ENCODE assay signal across 19 cellular contexts in genomic region chr1:119488216-119488615, GRCh38. TPM values are rescaled to one million over a fixed set of nuclear protein-coding genes. Genes with fewer than 3 reads are reported as not detected.
DNase-seq lines count a peak whose midpoint lies in the region; ATAC-seq and TF ChIP-seq lines count a peak whose summit lies in the region.
"Had no signal": no experiment of that assay in that cellular context is flagged by ENCODE, and none has a peak within 500 bp of the region (broad histone marks: within the 10 kb centered on the region; RNA-seq: fewer than 3 reads in every experiment).

No MANE protein-coding gene starts in this region.

- TF ChIP-seq CTCF in cardiac muscle cell (IDR thresholded peaks at IDR 0.05; ENCODE audit: low read depth, low read length) (no peak), heart left ventricle (IDR thresholded peaks at IDR 0.05) (no peak), smooth muscle cell (IDR thresholded peaks at IDR 0.05; ENCODE audit: borderline replicate concordance, insufficient read depth, poor library complexity, severe bottlenecking) (no peak), lower lobe of right lung (IDR thresholded peaks at IDR 0.05) (no peak)

- H3K79me1 ChIP-seq in trophoblast cell (ENCODE audit: low read length), result peaks cover 21% of the 10 kb centered on the region

- peak overlapping the region; percentile 98 for H2BK120ac ChIP-seq in trophoblast cell (ENCODE audit: insufficient read depth, low read length, poor library complexity)

- peak overlapping the region; percentile 71 for H2BK5ac ChIP-seq in trophoblast cell (ENCODE audit: low read depth, low read length, poor library complexity)

- no peak overlapping the region for H3K4me2 ChIP-seq in trophoblast cell (ENCODE audit: low read length)
- H3K4me2 ChIP-seq in smooth muscle cell, result no peak overlapping the region
- H3K4me2 ChIP-seq: A549 had no signal

- H3K18ac ChIP-seq in trophoblast cell (ENCODE audit: low read length), result peak overlapping the region; percentile 71

- no peak overlapping the region for H4K8ac ChIP-seq in trophoblast cell (ENCODE audit: low read depth, low read length)

- no peaks in the 10 kb centered on the region for H4K20me1 ChIP-seq in smooth muscle cell (ENCODE audit: low read depth)

- H3K27me3 ChIP-seq in cardiac muscle cell (no peaks in the 10 kb centered on the region), heart left ventricle (no peaks in the 10 kb centered on the region), trophoblast cell (ENCODE audit: insufficient read depth, low read length) (no peaks in the 10 kb centered on the region), smooth muscle cell (ENCODE audit: low read depth) (no peaks in the 10 kb centered on the region), lower lobe of right lung (ENCODE audit: low read depth) (no peaks in the 10 kb centered on the region)

- H2AFZ ChIP-seq in trophoblast cell (ENCODE audit: insufficient read depth, low read length, poor library complexity) (no peak overlapping the region), smooth muscle cell (ENCODE audit: low read depth) (no peak overlapping the region)

- intact Hi-C loops in heart left ventricle (cut with DNase I), result loop anchor here in 2 of 10 donors (5.0 to 10.0 kb wide), 2 partner anchors 51 to 97 kb away; no protein-coding TSS in a partner anchor
- intact Hi-C loops in lower lobe of right lung (cut with DNase I), result no loop called here

- peak overlapping the region; percentile 59 for H3K14ac ChIP-seq in trophoblast cell (ENCODE audit: low read length)

- H3K4me1 ChIP-seq in cardiac muscle cell (ENCODE audit: low read depth) (peaks cover 17% of the 10 kb centered on the region), heart left ventricle (peaks cover 0 to 5% (median 0%) of the 10 kb centered on the region in 12 donors), trophoblast cell (ENCODE audit: control insufficient read depth in 1 of 2, insufficient read depth in 2 of 2, low read length in 2 of 2) (peaks cover 5 to 13% of the 10 kb centered on the region in 2 experiments), smooth muscle cell (ENCODE audit: low read depth) (peaks cover 10% of the 10 kb centered on the region), lower lobe of right lung (no peaks in the 10 kb centered on the region)
- H3K4me1 ChIP-seq: A549 had no signal

- no peak overlapping the region for H3K4me3 ChIP-seq in cardiac muscle cell
- no peak overlapping the region for H3K4me3 ChIP-seq in heart left ventricle
- no peak overlapping the region for H3K4me3 ChIP-seq in trophoblast cell (ENCODE audit: low read depth, low read length)
- no peak overlapping the region for H3K4me3 ChIP-seq in smooth muscle cell
- H3K4me3 ChIP-seq in lower lobe of right lung, result no peak overlapping the region
- H3K4me3 ChIP-seq: A549 had no signal

- peak overlapping the region; percentile 30 for H3K4ac ChIP-seq in trophoblast cell (ENCODE audit: low read depth, low read length)

- H4K91ac ChIP-seq in trophoblast cell (ENCODE audit: low read depth, low read length), result peak overlapping the region; percentile 85

- DNase-seq in cardiac muscle cell (ENCODE audit: low read depth in 1 of 2, low spot score in 1 of 2) (no peak), heart left ventricle (no peak), inferior parietal cortex (ENCODE audit: extremely low spot score) (peak; percentile 24), trophoblast cell (no peak), NCI-H1092 (lab: John Stamatoyannopoulos, UW) (no peak), smooth muscle cell (lab: John Stamatoyannopoulos, UW; ENCODE audit: unreplicated experiment) (no peak), lower lobe of right lung (no peak)
- DNase-seq: AML-193; CD4-positive, alpha-beta T cell; DMS53; DND-41; EL; H9 had no signal

- 40 to 61% (median 50%) methylated on average over 4 of the region's 4 CpGs for WGBS in heart left ventricle, 4 donors
- WGBS in trophoblast cell (ENCODE audit: extremely low coverage, insufficient coverage, insufficient read length), result no CpG with 5 or more reads among the region's 4 CpGs
- 87% methylated on average over 4 of the region's 4 CpGs for WGBS in smooth muscle cell (ENCODE audit: low lambda C conversion rate)

- H3K36me3 ChIP-seq in cardiac muscle cell (no peaks in the 10 kb centered on the region), heart left ventricle (no peaks in the 10 kb centered on the region), trophoblast cell (ENCODE audit: control insufficient read depth in 1 of 2, insufficient read depth in 2 of 2, low read length in 2 of 2) (no peaks in the 10 kb centered on the region), smooth muscle cell (ENCODE audit: low read depth) (no peaks in the 10 kb centered on the region), lower lobe of right lung (no peaks in the 10 kb centered on the region)

- H3K9ac ChIP-seq in trophoblast cell (ENCODE audit: low read length) (no peak overlapping the region), smooth muscle cell (ENCODE audit: low read depth) (no peak overlapping the region)

- peak overlapping the region; percentile 92 for H2BK12ac ChIP-seq in trophoblast cell (ENCODE audit: low read length)

- peak overlapping the region; percentile 61 for H3K27ac ChIP-seq in cardiac muscle cell
- no peak overlapping the region for H3K27ac ChIP-seq in heart left ventricle
- H3K27ac ChIP-seq in trophoblast cell (ENCODE audit: low read depth, low read length), result peak overlapping the region; percentile 83
- no peak overlapping the region for H3K27ac ChIP-seq in smooth muscle cell (ENCODE audit: low read depth)
- H3K27ac ChIP-seq in lower lobe of right lung, result no peak overlapping the region
- H3K27ac ChIP-seq: 22Rv1, A549, C4-2B had no signal

- H3K23ac ChIP-seq in trophoblast cell (ENCODE audit: low read length), result no peak overlapping the region

- no peak overlapping the region for H4K12ac ChIP-seq in trophoblast cell (ENCODE audit: low read depth, low read length)

- H3K79me2 ChIP-seq in trophoblast cell (ENCODE audit: control insufficient read depth, insufficient read depth, low read length, poor library complexity), result no peaks in the 10 kb centered on the region
- H3K79me2 ChIP-seq in smooth muscle cell (ENCODE audit: low read depth), result no peaks in the 10 kb centered on the region

- no peaks in the 10 kb centered on the region for H3F3A ChIP-seq in smooth muscle cell (ENCODE audit: low read depth)

- ATAC-seq in heart left ventricle, result no peak
- ATAC-seq in lower lobe of right lung, result no peak
- ATAC-seq: A549 had no signal

- no peak for TF ChIP-seq POLR2A in heart left ventricle (IDR thresholded peaks at IDR 0.05)

- no peaks in the 10 kb centered on the region for H3K9me3 ChIP-seq in cardiac muscle cell (ENCODE audit: low read depth)
- H3K9me3 ChIP-seq in heart left ventricle, result no peaks in the 10 kb centered on the region
- no peaks in the 10 kb centered on the region for H3K9me3 ChIP-seq in trophoblast cell (ENCODE audit: insufficient read depth, low read depth, low read length)
- H3K9me3 ChIP-seq in smooth muscle cell (replicated peaks; ENCODE audit: low read depth), result no peaks in the 10 kb centered on the region
- H3K9me3 ChIP-seq in lower lobe of right lung, result no peaks in the 10 kb centered on the region
- H3K9me3 ChIP-seq: A549 had no signal

- H2AK5ac ChIP-seq in trophoblast cell (ENCODE audit: low read length), result peak overlapping the region; percentile 39

RNA-seq across cellular contexts. Expression of gene HSD3B1, which starts 18.8 kb away (rescaled TPM):
- 0.27 TPM in 1 of 2 replicates, not detected in the other for total RNA-seq in cardiac muscle cell
- 0.07 TPM in 1 of 2 replicates, not detected in the other for polyA plus RNA-seq in cardiac muscle cell
- total RNA-seq in heart left ventricle, result not detected
- not detected for polyA plus RNA-seq in heart left ventricle
- 250 and 277 TPM in 2 replicates for polyA plus RNA-seq in trophoblast cell (2013)
- total RNA-seq in smooth muscle cell, result 1.7 and 2.9 TPM in 2 replicates
- 1.8 and 4.8 TPM in 2 replicates for polyA plus RNA-seq in smooth muscle cell
- total RNA-seq in lower lobe of right lung, result not detected
- total RNA-seq: CD4-positive, alpha-beta T cell; H1; H9 had no signal
- polyA plus RNA-seq: A549, BJ, H1, IgD-negative memory B cell had no signal

Comparison
In these comparisons a context has a peak if more than half of its experiments do, and no peak if none do; other contexts are left out.
1. H3K27ac ChIP-seq: peak in cardiac muscle cell (single experiment) and trophoblast cell (single experiment); none in heart left ventricle (0 of 12), smooth muscle cell (single experiment) and lower lobe of right lung (single experiment).